Comparison of ENCODE assay signal across 28 cellular contexts in genomic region chrX:135200297-135200696, GRCh38.
"Had no signal": no experiment of that assay in that cellular context is flagged by ENCODE, and none has a peak within 500 bp of the region (broad histone marks: within the 10 kb centered on the region; RNA-seq: fewer than 3 reads in every experiment).

No MANE protein-coding gene starts in this region.

- H3K4me1 Mint-ChIP-seq: activated CD4-positive, alpha-beta T cell treated with anti-CD3 and anti-CD28 coated beads, Interleukin-2, amount 10 ng/mL, durations not matched to agents 24 days and 14 days had no signal

- H3K4me3 Mint-ChIP-seq: activated CD4-positive, alpha-beta T cell treated with anti-CD3 and anti-CD28 coated beads, Interleukin-2, amount 10 ng/mL, durations not matched to agents 24 days and 14 days; activated CD8-positive, alpha-beta T cell treated with anti-CD3 and anti-CD28 coated beads for 36 hours; activated naive CD4-positive, alpha-beta T cell treated with anti-CD3 and anti-CD28 coated beads for 36 hours; activated T-cell treated with anti-CD3 and anti-CD28 coated beads, Interleukin-2, amount 50 U/mL, for 24 hours; activated T-helper 1 cell treated with anti-CD3 and anti-CD28 coated beads, Interleukin-12 subunit alpha, Interleukin-12 subunit beta, Interleukin-2, Interleukin-4 antibody, amounts not matched to agents 30 ng/mL and 10 ng/mL and 1 ng/mL, durations not matched to agents 14 hours and 24 hours and 36 hours had no signal

- H3K9me3 Mint-ChIP-seq: activated CD4-positive, alpha-beta T cell treated with anti-CD3 and anti-CD28 coated beads, Interleukin-2, amount 10 ng/mL, durations not matched to agents 24 days and 14 days; activated CD8-positive, alpha-beta T cell treated with anti-CD3 and anti-CD28 coated beads for 36 hours; activated naive CD4-positive, alpha-beta T cell treated with anti-CD3 and anti-CD28 coated beads for 36 hours; activated naive CD4-positive, alpha-beta T cell treated with anti-CD3 and anti-CD28 coated beads, Interleukin-2, amount 50 U/mL, for 72 hours; activated T-cell treated with anti-CD3 and anti-CD28 coated beads, Interleukin-2, amount 50 U/mL, for 24 hours; activated T-helper 1 cell treated with anti-CD3 and anti-CD28 coated beads, Interleukin-12 subunit alpha, Interleukin-12 subunit beta, Interleukin-2, Interleukin-4 antibody, amounts not matched to agents 30 ng/mL and 10 ng/mL and 1 ng/mL, durations not matched to agents 14 hours and 24 hours and 36 hours had no signal

- H3K36me3 Mint-ChIP-seq: activated naive CD4-positive, alpha-beta T cell treated with anti-CD3 and anti-CD28 coated beads, Interleukin-2, amount 50 U/mL, for 72 hours had no signal

- DNase-seq: activated CD4-positive, alpha-beta T cell treated with anti-CD3 and anti-CD28 coated beads, Interleukin-2, amount 10 ng/mL, durations not matched to agents 24 days and 14 days; activated CD4-positive, alpha-beta T cell treated with anti-CD3 and anti-CD28 coated beads, Interleukin-2, amount 50 U/mL, for 4 hours; activated CD8-positive, alpha-beta T cell treated with anti-CD3 and anti-CD28 coated beads for 36 hours; activated gamma-delta T cell treated with Interleukin-2 at 50 U/mL for 16 hours; activated naive CD4-positive, alpha-beta T cell treated with anti-CD3 and anti-CD28 coated beads for 36 hours; activated T-cell treated with anti-CD3 and anti-CD28 coated beads, Interleukin-2, amount 50 U/mL, for 24 hours; adrenal gland; body of pancreas; Kasumi-1; KG1; MG63; NCI-H1092; NCI-H1417; NCI-H146; NCI-H187; NCI-H2029 treated with DMSO at 0.1 percent for 48 hours; NCI-H2107; NCI-H2171; NCI-H2227 treated with DMSO at 0.1 percent for 48 hours; NCI-H446; NCI-H524; NCI-H69; PC-9; SJCRH30; T1000 had no signal

- H3K27ac Mint-ChIP-seq: activated CD4-positive, alpha-beta T cell treated with anti-CD3 and anti-CD28 coated beads, Interleukin-2, amount 10 ng/mL, durations not matched to agents 24 days and 14 days; activated CD8-positive, alpha-beta T cell treated with anti-CD3 and anti-CD28 coated beads for 36 hours; activated naive CD4-positive, alpha-beta T cell treated with anti-CD3 and anti-CD28 coated beads for 36 hours; activated naive CD4-positive, alpha-beta T cell treated with anti-CD3 and anti-CD28 coated beads, Interleukin-2, amount 50 U/mL, for 72 hours; activated T-cell treated with anti-CD3 and anti-CD28 coated beads, Interleukin-2, amount 50 U/mL, for 24 hours; activated T-helper 1 cell treated with anti-CD3 and anti-CD28 coated beads, Interleukin-12 subunit alpha, Interleukin-12 subunit beta, Interleukin-2, Interleukin-4 antibody, amounts not matched to agents 30 ng/mL and 10 ng/mL and 1 ng/mL, durations not matched to agents 14 hours and 24 hours and 36 hours had no signal

- ATAC-seq: activated CD8-positive, alpha-beta T cell treated with anti-CD3 and anti-CD28 coated beads for 36 hours; activated naive CD4-positive, alpha-beta T cell treated with anti-CD3 and anti-CD28 coated beads, Interleukin-2, amount 50 U/mL, for 72 hours; body of pancreas; Right ventricle myocardium inferior had no signal
